In genomic region chr16:82082543-82083244, GRCh38 we compare ENCODE assay signal across 12 cellular contexts. TPM values are rescaled to one million over a fixed set of nuclear protein-coding genes. Genes with fewer than 3 reads are reported as not detected.
A peak's percentile ranks its signal among the peaks of the same experiment; 100 is the strongest.
DNase-seq lines count a peak whose midpoint lies in the region; ATAC-seq, FAIRE-seq and TF ChIP-seq lines count a peak whose summit lies in the region.
"Had no signal": no experiment of that assay in that cellular context is flagged by ENCODE, and none has a peak within 500 bp of the region (broad histone marks: within the 10 kb centered on the region; RNA-seq: fewer than 3 reads in every experiment).

No MANE protein-coding gene starts in this region.

- no peak overlapping the region for H2BK20ac ChIP-seq in IMR-90 (ENCODE audit: low read depth, low read length)

- no peak overlapping the region for H3K9ac ChIP-seq in IMR-90 (ENCODE audit: low read depth, low read length)
- H3K9ac ChIP-seq in endothelial cell of umbilical vein (replicated peaks; ENCODE audit: extremely low read depth, insufficient read depth, low read length), result no peak overlapping the region

- H2AK5ac ChIP-seq in IMR-90 (ENCODE audit: low read depth, low read length), result no peak overlapping the region

- BruUV-seq in IMR-90 (replicated peaks; lab: Mats Ljungman, UMichigan) (no TSS peak), endothelial cell of umbilical vein (replicated peaks; lab: Mats Ljungman, UMichigan) (no TSS peak)

- H3K23ac ChIP-seq in IMR-90 (ENCODE audit: low read depth, low read length), result no peak overlapping the region

- no peaks in the 10 kb centered on the region for H3K9me3 ChIP-seq in A549
- peaks cover 2% of the 10 kb centered on the region; the same call in 1 of the 2 replicates for H3K9me3 ChIP-seq in IMR-90 (ENCODE audit: control insufficient read depth, insufficient read depth, low read length)
- H3K9me3 ChIP-seq in endothelial cell of umbilical vein (replicated peaks; ENCODE audit: control insufficient read depth, insufficient read depth, low read length), result no peaks in the 10 kb centered on the region

- no peak overlapping the region for H3K56ac ChIP-seq in IMR-90 (ENCODE audit: extremely low read depth, insufficient read depth, low read length)

- no peak overlapping the region for H2AFZ ChIP-seq in IMR-90 (replicated peaks; ENCODE audit: low read length, poor library complexity)
- no peak overlapping the region for H2AFZ ChIP-seq in endothelial cell of umbilical vein (ENCODE audit: low read depth, low read length)

- no peak for TF ChIP-seq RAD21 in A549 (conservative IDR thresholded peaks at IDR 0.05 in 1 of 2, IDR thresholded peaks at IDR 0.05 in 1 of 2)
- TF ChIP-seq RAD21 in IMR-90 (IDR thresholded peaks at IDR 0.05; ENCODE audit: low read length), result no peak

- no peaks in the 10 kb centered on the region for H3K79me1 ChIP-seq in IMR-90 (ENCODE audit: low read depth in 1 of 2, low read length in 2 of 2)

- CTCF ChIA-PET in A549 (lab: Yijun Ruan, JAX) (interaction anchor here (1.2 to 1.6 kb wide), 2 partner anchors 9 to 142 kb away, joined by 4 to 6 read pairs; no protein-coding TSS in a partner anchor), IMR-90 (lab: Yijun Ruan, JAX) (interaction anchor here (0.6 kb wide), 1 partner anchor 8 kb away, joined by 3 read pairs; no protein-coding TSS in a partner anchor), endothelial cell of umbilical vein (lab: Charles Lee) (interaction anchor here (0.8 to 1.8 kb wide), 5 partner anchors 8 to 148 kb away, joined by 3 to 6 read pairs (median 4); no protein-coding TSS in a partner anchor)

- 0 out of 2 replicates have a peak overlapping the region, but pooled peaks have one; percentile 25 for H3K14ac ChIP-seq in IMR-90 (replicated peaks; ENCODE audit: low read depth, low read length)

- no peaks in the 10 kb centered on the region for H3K79me2 ChIP-seq in endothelial cell of umbilical vein (ENCODE audit: control insufficient read depth, insufficient read depth, low read length)

- H4K20me1 ChIP-seq in IMR-90 (ENCODE audit: insufficient read depth, low read length) (no peaks in the 10 kb centered on the region), endothelial cell of umbilical vein (replicated peaks; ENCODE audit: control insufficient read depth, extremely low read depth, insufficient read depth, low read length) (no peaks in the 10 kb centered on the region)

- H3K27me3 ChIP-seq in IMR-90 (ENCODE audit: control insufficient read depth, insufficient read depth, low read length), result no peaks in the 10 kb centered on the region
- peaks cover 3 to 8% of the 10 kb centered on the region in 2 experiments for H3K27me3 ChIP-seq in endothelial cell of umbilical vein (ENCODE audit: control insufficient read depth in 2 of 2, insufficient read depth in 2 of 2, low read length in 2 of 2)

- TF ChIP-seq EP300 in A549 (IDR thresholded peaks at IDR 0.05), result no peak

- H3K9me1 ChIP-seq in IMR-90 (ENCODE audit: insufficient read depth, low read length), result no peaks in the 10 kb centered on the region; the same call in 1 of the 2 replicates
- no peaks in the 10 kb centered on the region for H3K9me1 ChIP-seq in endothelial cell of umbilical vein (replicated peaks; ENCODE audit: control insufficient read depth, extremely low read depth, insufficient read depth, low read length)

- peak overlapping the region; percentile 14; the same call in 1 of the 2 replicates for H3K18ac ChIP-seq in IMR-90 (ENCODE audit: low read depth, low read length)

- in situ Hi-C loops in IMR-90 (cut with MboI; ENCODE audit: low sequenced_read_pairs), result no loop called here

- H2BK120ac ChIP-seq in IMR-90 (ENCODE audit: low read depth, low read length), result no peak overlapping the region; the same call in 1 of the 2 replicates

- TF ChIP-seq CTCF in A549 (IDR thresholded peaks at IDR 0.05) (no peak), IMR-90 (conservative IDR thresholded peaks at IDR 0.05; ENCODE audit: low read depth, low read length) (no peak), endothelial cell of umbilical vein (IDR thresholded peaks at IDR 0.05; ENCODE audit: extremely low read depth in 1 of 2, insufficient read depth in 1 of 2, low read depth in 1 of 2, low read length in 2 of 2) (no peak)

- no peak overlapping the region for H4K5ac ChIP-seq in IMR-90 (ENCODE audit: low read depth, low read length)

- intact Hi-C loops in IMR-90 (cut with micrococcal nuclease) (no loop called here), endothelial cell of umbilical vein (cut with micrococcal nuclease) (no loop called here)

- dilution Hi-C loops in IMR-90 (cut with HindIII; ENCODE audit: low sequenced_read_pairs, unreplicated experiment) (no loop called here), endothelial cell of umbilical vein (cut with MboI; ENCODE audit: extremely low pct_ligation_motif_present, low sequenced_read_pairs) (no loop called here)

- FAIRE-seq in A549 (lab: Jason Lieb, UNC) (no peak), endothelial cell of umbilical vein (lab: Jason Lieb, UNC) (peak; percentile 59)

- no peak overlapping the region for H3K4me3 ChIP-seq in A549
- H3K4me3 ChIP-seq in IMR-90 (ENCODE audit: insufficient read depth, low read depth, low read length), result no peak overlapping the region
- H3K4me3 ChIP-seq in endothelial cell of umbilical vein (replicated peaks in 1 of 3; ENCODE audit: insufficient read depth in 1 of 3, low read depth in 1 of 3, low read length in 3 of 3), result no peak overlapping the region

- WGBS in A549 (ENCODE audit: missing lambda C conversion rate), result 21% methylated on average over 2 of the region's 2 CpGs
- no CpG with 5 or more reads among the region's 2 CpGs for WGBS in IMR-90 (ENCODE audit: extremely low coverage in 2 of 2, insufficient read length in 1 of 2), 2 experiments

- peaks cover 10% of the 10 kb centered on the region; the same call in 2 of the 3 replicates for H3K4me1 ChIP-seq in A549
- H3K4me1 ChIP-seq in IMR-90 (ENCODE audit: control insufficient read depth, insufficient read depth, low read length), result peaks cover 7% of the 10 kb centered on the region
- no peaks in the 10 kb centered on the region for H3K4me1 ChIP-seq in endothelial cell of umbilical vein (ENCODE audit: control insufficient read depth, extremely low read depth, insufficient read depth, low read length)

- H2BK5ac ChIP-seq in IMR-90 (ENCODE audit: low read depth, low read length, poor library complexity, severe bottlenecking), result no peak overlapping the region

- no peak for TF ChIP-seq POLR2A in A549 (IDR thresholded peaks at IDR 0.05; ENCODE audit: low read length)
- TF ChIP-seq POLR2A in IMR-90 (IDR thresholded peaks at IDR 0.05; ENCODE audit: low read depth, low read length), result no peak
- TF ChIP-seq POLR2A in endothelial cell of umbilical vein (IDR thresholded peaks at IDR 0.05; ENCODE audit: low read depth, low read length), result no peak

- ATAC-seq in A549 (peak; percentile 39 to 46; a peak in 3 of 6 replicates), GM19452 (IDR thresholded peaks at IDR 0.05; ENCODE audit: unreplicated experiment) (peak; percentile 83), IMR-90 (ENCODE audit: low read depth) (peak; percentile 56)

- POLR2A ChIA-PET in A549 (lab: Yijun Ruan, JAX) (no interaction called here), IMR-90 (lab: Charles Lee; ENCODE audit: unreplicated experiment) (interaction anchor here (1.1 kb wide), 1 partner anchor 55 kb away, joined by 3 read pairs; no protein-coding TSS in a partner anchor), endothelial cell of umbilical vein (lab: Charles Lee) (no interaction called here)

- H3K4me2 ChIP-seq in A549 (0 out of 3 replicates have a peak overlapping the region, but pooled peaks have one; percentile 10), IMR-90 (ENCODE audit: low read depth, low read length) (no peak overlapping the region), endothelial cell of umbilical vein (ENCODE audit: insufficient read depth, low read length) (no peak overlapping the region)

- H3K27ac ChIP-seq in A549, result no peak overlapping the region
- H3K27ac ChIP-seq in IMR-90 (ENCODE audit: insufficient read depth, low read length), result no peak overlapping the region; the same call in 1 of the 2 replicates
- no peak overlapping the region for H3K27ac ChIP-seq in endothelial cell of umbilical vein (ENCODE audit: insufficient read depth, low read depth, low read length)

- DNase-seq in A549 (ENCODE audit: low read depth in 1 of 2, low spot score in 1 of 2), result peak in 1 of 2 experiments; percentile 15
- DNase-seq in IMR-90, result peak; percentile 52
- DNase-seq in endothelial cell of umbilical vein (ENCODE audit: low read depth, low spot score), result peak; percentile 18
- DNase-seq in C1 segment of cervical spinal cord (lab: John Stamatoyannopoulos, UW), result no peak
- DNase-seq in NCI-H510A (lab: John Stamatoyannopoulos, UW), result no peak
- no peak for DNase-seq in SK-N-DZ (ENCODE audit: low spot score)
- no peak for DNase-seq in UCSD-AML1 (lab: John Stamatoyannopoulos, UW; ENCODE audit: unreplicated experiment)
- DNase-seq: activated effector memory CD4-positive, alpha-beta T cell treated with Interleukin-2 at 50 U/mL for 16 hours; nephron progenitor cell had no signal

- no peak overlapping the region for H4K8ac ChIP-seq in IMR-90 (ENCODE audit: low read depth in 2 of 2, low read length in 2 of 2)

- H3K36me3 ChIP-seq in IMR-90 (ENCODE audit: control insufficient read depth, insufficient read depth, low read length) (no peaks in the 10 kb centered on the region), endothelial cell of umbilical vein (ENCODE audit: control insufficient read depth in 2 of 2, extremely low read depth in 1 of 2, insufficient read depth in 2 of 2, low read length in 2 of 2) (no peaks in the 10 kb centered on the region)

- H2BK15ac ChIP-seq in IMR-90 (ENCODE audit: low read depth, low read length), result no peak overlapping the region

- no peak overlapping the region for H3K4ac ChIP-seq in IMR-90 (ENCODE audit: low read depth, low read length)

- no peak overlapping the region for H2AK9ac ChIP-seq in IMR-90 (replicated peaks; ENCODE audit: low read depth, low read length, poor library complexity)

- peak overlapping the region; percentile 46; the same call in 1 of the 2 replicates for H4K91ac ChIP-seq in IMR-90 (ENCODE audit: insufficient read depth, low read depth, low read length)

RNA-seq across cellular contexts. Expression of gene HSD17B2, which starts 47.6 kb away (rescaled TPM):
- polyA plus RNA-seq in A549 (2011; rRNA removed) (0.03 TPM in 1 of 2 replicates, not detected in the other), A549 (2017; fragmentation: RNase III; extraction: RNeasy Plus Mini Kit Qiagen cat#74134 plus additional on column Dnase treatment) (not detected in 3 replicates), IMR-90 (2012; rRNA removed) (0.12 TPM in 1 of 2 replicates, not detected in the other), endothelial cell of umbilical vein (0.43 and 1.2 TPM in 2 replicates)
- not detected in 2 replicates for polyA plus RNA-seq in A549 (2012; cell fraction: cytosol; rRNA removed)
- polyA plus RNA-seq in A549 (2012; cell fraction: nucleus; rRNA removed), result not detected in 2 replicates
- polyA minus RNA-seq in A549 (2011; rRNA and poly(A)+ RNA removed), result not detected in 2 replicates
- total RNA-seq in IMR-90 (2012; rRNA removed) (0.18 and 0.28 TPM in 2 replicates), endothelial cell of umbilical vein (2.8 and 4.5 TPM in 2 replicates)
- 0.08 and 0.13 TPM in 2 replicates for polyA plus RNA-seq in IMR-90 (2012; cell fraction: cytosol; rRNA removed)
- 0.09 and 0.11 TPM in 2 replicates for polyA plus RNA-seq in IMR-90 (2012; cell fraction: nucleus; rRNA removed; ENCODE audit: low replicate concordance)
- polyA plus RNA-seq in endothelial cell of umbilical vein (2011; cell fraction: cytosol; rRNA removed), result 0.56 and 0.74 TPM in 2 replicates
- 0.49 and 0.82 TPM in 2 replicates for polyA plus RNA-seq in endothelial cell of umbilical vein (2011; cell fraction: nucleus; rRNA removed)
- 2.4 and 2.7 TPM in 2 replicates for polyA plus RNA-seq in endothelial cell of umbilical vein (2012)
- 1.4 TPM in 2 replicates for polyA minus RNA-seq in endothelial cell of umbilical vein
- polyA minus RNA-seq in endothelial cell of umbilical vein (2011; cell fraction: cytosol; rRNA and poly(A)+ RNA removed), result not detected
- polyA minus RNA-seq in endothelial cell of umbilical vein (2011; cell fraction: nucleus; rRNA and poly(A)+ RNA removed), result 0.58 and 1.1 TPM in 2 replicates
- not detected in 2 replicates for polyA plus RNA-seq in SK-N-DZ (2014; cell fraction: cytosol; rRNA removed)
- not detected in 2 replicates for polyA plus RNA-seq in SK-N-DZ (2014; cell fraction: nucleus; rRNA removed)
- total RNA-seq: CD4-positive, CD25-positive, alpha-beta regulatory T cell; SK-MEL-5 had no signal

Comparison
In these comparisons a context has a peak if more than half of its experiments do, and no peak if none do; other contexts are left out.
1. DNase-seq: peak in IMR-90 (single experiment) and endothelial cell of umbilical vein (single experiment); none in C1 segment of cervical spinal cord (0 of 14), NCI-H510A (single experiment), SK-N-DZ (single experiment) and UCSD-AML1 (single experiment).
2. Peak in every context shown above with its lines, with median percentiles within 50 percentile points of each other: ATAC-seq.